ENCODE assay signal across 9 cellular contexts in genomic region chr5:151270599-151270998, GRCh38. TPM values are rescaled to one million over a fixed set of nuclear protein-coding genes. Genes with fewer than 3 reads are reported as not detected.
DNase-seq lines count a peak whose midpoint lies in the region; ATAC-seq and TF ChIP-seq lines count a peak whose summit lies in the region.
"Had no signal": no experiment of that assay in that cellular context is flagged by ENCODE, and none has a peak within 500 bp of the region (broad histone marks: within the 10 kb centered on the region; RNA-seq: fewer than 3 reads in every experiment).

No MANE protein-coding gene starts in this region.

- no peaks in the 10 kb centered on the region for H3K9me3 ChIP-seq in upper lobe of right lung
- H3K9me3 ChIP-seq: MG63 had no signal

- no peak for TF ChIP-seq CTCF in GM12864 (IDR thresholded peaks at IDR 0.05; ENCODE audit: low read depth, low read length, missing control alignments)
- no peak for TF ChIP-seq CTCF in epithelial cell of proximal tubule (conservative IDR thresholded peaks at IDR 0.05; ENCODE audit: low read depth, low read length)
- TF ChIP-seq CTCF in upper lobe of right lung (IDR thresholded peaks at IDR 0.05), result no peak

- peak; percentile 62 for DNase-seq in GM12864 (ENCODE audit: low read depth)
- DNase-seq in epithelial cell of proximal tubule (ENCODE audit: low read depth), result peak; percentile 22
- no peak for DNase-seq in activated effector memory CD4-positive, alpha-beta T cell treated with anti-CD3 and anti-CD28 coated beads, Interleukin-2, amount 50 U/mL, for 16 hours
- no peak for DNase-seq in NCI-H524 (lab: John Stamatoyannopoulos, UW)
- DNase-seq in iPS-NIHi7 (ENCODE audit: extremely low spot score), result no peak
- no peak for DNase-seq in upper lobe of right lung
- DNase-seq: MG63 had no signal

- peak; percentile 69 for ATAC-seq in GM19438 (IDR thresholded peaks at IDR 0.05; ENCODE audit: low read depth, unreplicated experiment)
- ATAC-seq in HG03066 (IDR thresholded peaks at IDR 0.05; ENCODE audit: low read depth, unreplicated experiment), result peak; percentile 74
- no peak for ATAC-seq in upper lobe of right lung

- no peaks in the 10 kb centered on the region for H3K27me3 ChIP-seq in upper lobe of right lung

- H3K27ac ChIP-seq in upper lobe of right lung, result no peak overlapping the region

- no peak overlapping the region for H3K4me3 ChIP-seq in GM12864 (ENCODE audit: low read depth, low read length)
- no peak overlapping the region for H3K4me3 ChIP-seq in epithelial cell of proximal tubule (ENCODE audit: low read depth, low read length)
- H3K4me3 ChIP-seq in upper lobe of right lung, result no peak overlapping the region
- H3K4me3 ChIP-seq: MG63 had no signal

- H3K36me3 ChIP-seq in upper lobe of right lung, result peaks cover 39% of the 10 kb centered on the region
- H3K36me3 ChIP-seq: MG63 had no signal

- H3K4me1 ChIP-seq in upper lobe of right lung, result no peaks in the 10 kb centered on the region

- intact Hi-C loops in upper lobe of right lung (cut with DNase I), result no loop called here

RNA-seq across cellular contexts. Expression of gene GM2A, which starts 17.6 kb away (rescaled TPM):
- total RNA-seq in epithelial cell of proximal tubule (16.1 and 18.0 TPM in 2 replicates), upper lobe of right lung (104 TPM)

RNA-seq across cellular contexts. Expression of gene SLC36A3, which starts 33.0 kb away (rescaled TPM):
- not detected in 2 replicates for total RNA-seq in epithelial cell of proximal tubule
- total RNA-seq in upper lobe of right lung, result not detected

RNA-seq across cellular contexts. Expression of gene CCDC69, which starts 46.7 kb away (rescaled TPM):
- total RNA-seq in epithelial cell of proximal tubule (3.0 and 3.4 TPM in 2 replicates), upper lobe of right lung (81.9 TPM)

Comparison
In these comparisons a context has a peak if more than half of its experiments do, and no peak if none do; other contexts are left out.
1. DNase-seq: peak in GM12864 (single experiment) and epithelial cell of proximal tubule (single experiment); none in activated effector memory CD4-positive, alpha-beta T cell treated with anti-CD3 and anti-CD28 coated beads, Interleukin-2, amount 50 U/mL, for 16 hours (single experiment), NCI-H524 (0 of 2), iPS-NIHi7 (single experiment) and upper lobe of right lung (single experiment).
2. RNA of gene CCDC69, which starts 46.7 kb away (total RNA-seq): 81.9 TPM in upper lobe of right lung (single experiment); 3.0 to 3.4 TPM in epithelial cell of proximal tubule; every median in the first group is over 10 times any median in the second.